Comparison of ENCODE assay signal across 9 cellular contexts in the genomic region with DNA sequence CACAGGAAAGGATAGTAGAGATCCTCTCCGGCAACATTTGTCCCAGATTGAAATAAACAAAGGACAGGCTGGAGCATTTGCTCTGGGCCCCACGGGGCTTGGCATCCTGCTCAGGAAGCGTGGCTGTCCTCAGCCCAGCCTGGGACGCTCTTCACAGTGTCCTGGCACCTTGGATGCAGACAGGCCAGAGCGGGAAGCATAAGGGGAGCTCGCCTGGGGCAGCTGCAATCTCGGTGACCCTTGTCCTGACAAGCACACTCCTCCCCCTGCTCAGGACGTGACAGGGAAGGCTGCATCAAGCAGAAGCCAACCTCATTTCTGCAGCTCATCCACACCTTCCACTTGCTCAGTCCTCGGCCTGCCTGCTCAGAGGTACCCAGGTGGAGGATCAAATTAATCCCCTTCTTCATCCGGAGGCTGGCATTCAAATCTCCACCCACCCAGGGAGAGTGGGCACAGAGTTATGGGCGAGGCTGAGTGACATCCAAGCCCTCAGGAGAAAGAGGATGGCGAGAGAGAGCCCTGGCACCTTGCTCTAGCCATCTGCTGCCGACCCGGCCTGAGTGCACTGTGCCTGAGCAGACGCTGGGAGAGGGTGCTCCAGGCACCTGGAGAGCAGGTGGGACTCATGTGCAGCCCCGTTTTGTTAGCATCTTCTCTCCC.
"Had no signal": no experiment of that assay in that cellular context is flagged by ENCODE, and none has a peak within 500 bp of the region (broad histone marks: within the 10 kb centered on the region; RNA-seq: fewer than 3 reads in every experiment).

No MANE protein-coding gene starts in this region.

- H3K36me3 ChIP-seq: tibial artery had no signal

- ATAC-seq: effector memory CD8-positive, alpha-beta T cell; stimulated activated memory B cell treated with anti-CD40 and anti-IgM and Interleukin-4, amounts not matched to agents 10 μg/mL and 1 μg/mL and 100 μg/mL, for 72 hours; WTC11 had no signal

- H3K4me3 ChIP-seq: tibial artery had no signal

- H3K27ac ChIP-seq: parathyroid adenoma, tibial artery had no signal

- H3K27me3 ChIP-seq: tibial artery had no signal

- H3K79me2 ChIP-seq: parathyroid adenoma had no signal

- H3K4me1 ChIP-seq: parathyroid adenoma, tibial artery had no signal

- H3K9ac ChIP-seq: parathyroid adenoma had no signal

- H3K9me3 ChIP-seq: tibial artery had no signal

- H2AFZ ChIP-seq: parathyroid adenoma had no signal

- DNase-seq: activated CD4-positive, alpha-beta T cell treated with anti-CD3 and anti-CD28 coated beads, Interleukin-2, amount 10 ng/mL, durations not matched to agents 24 days and 14 days; activated naive CD4-positive, alpha-beta T cell treated with anti-CD3 and anti-CD28 coated beads for 36 hours; central memory CD4-positive, alpha-beta T cell; effector memory CD8-positive, alpha-beta T cell; hypothalamus; tibial artery had no signal
